In genomic region chr5:122775713-122776084, GRCh38 we compare ENCODE assay signal across 8 cellular contexts. TPM values are rescaled to one million over a fixed set of nuclear protein-coding genes. Genes with fewer than 3 reads are reported as not detected.
DNase-seq lines count a peak whose midpoint lies in the region; ATAC-seq and TF ChIP-seq lines count a peak whose summit lies in the region.

No MANE protein-coding gene starts in this region.

- H3K4me1 ChIP-seq in SJCRH30 (no peaks in the 10 kb centered on the region), muscle layer of colon (ENCODE audit: insufficient read depth, low read length) (peaks cover 25% of the 10 kb centered on the region)

- H3K27me3 ChIP-seq in SJCRH30 = no peaks in the 10 kb centered on the region
- H3K27me3 ChIP-seq in muscle layer of colon (ENCODE audit: control insufficient read depth in 1 of 2, insufficient read depth in 2 of 2, low read length in 2 of 2) = no peaks in the 10 kb centered on the region

- H3K9me3 ChIP-seq in SJCRH30 (replicated peaks) = no peaks in the 10 kb centered on the region
- H3K9me3 ChIP-seq in muscle layer of colon (ENCODE audit: low read length) = no peaks in the 10 kb centered on the region

- H3K4me1 Mint-ChIP-seq in activated CD8-positive, alpha-beta memory T cell treated with anti-CD3 and anti-CD28 coated beads, Interleukin-2, amount 10 ng/mL, durations not matched to agents 7 days and 5 days = peaks cover 32% of the 10 kb centered on the region
- H3K4me1 Mint-ChIP-seq in endothelial cell (ENCODE audit: unreplicated experiment) = peaks cover 31% of the 10 kb centered on the region

- CTCF ChIA-PET in activated CD8-positive, alpha-beta memory T cell treated with anti-CD3 and anti-CD28 coated beads, Interleukin-2, amount 10 ng/mL, durations not matched to agents 7 days and 5 days (lab: Charles Lee) = interaction anchor here (0.9 to 1.3 kb wide), 2 partner anchors 23 to 33 kb away, joined by 3 to 4 read pairs; no protein-coding TSS in a partner anchor

- H3K4me3 Mint-ChIP-seq in activated CD8-positive, alpha-beta memory T cell treated with anti-CD3 and anti-CD28 coated beads, Interleukin-2, amount 10 ng/mL, durations not matched to agents 7 days and 5 days = peak overlapping the region; percentile 93
- H3K4me3 Mint-ChIP-seq in endothelial cell (ENCODE audit: unreplicated experiment) = peak overlapping the region; percentile 99

- H3K27ac ChIP-seq in SJCRH30 = no peak overlapping the region
- peak overlapping the region; percentile 91 for H3K27ac ChIP-seq in muscle layer of colon (ENCODE audit: low read depth, low read length)

- DNase-seq in activated CD8-positive, alpha-beta memory T cell treated with anti-CD3 and anti-CD28 coated beads, Interleukin-2, amount 10 ng/mL, durations not matched to agents 7 days and 5 days = no peak
- no peak for DNase-seq in activated CD8-positive, alpha-beta memory T cell treated with anti-CD3 and anti-CD28 coated beads for 24 hours
- no peak for DNase-seq in SJCRH30
- no peak for DNase-seq in endothelial cell (ENCODE audit: low spot score)
- DNase-seq in cerebellum (ENCODE audit: low spot score) = no peak
- no peak for DNase-seq in 8988T

- ATAC-seq in activated CD8-positive, alpha-beta memory T cell treated with anti-CD3 and anti-CD28 coated beads, Interleukin-2, amount 10 ng/mL, durations not matched to agents 7 days and 5 days = no peak
- no peak for ATAC-seq in HG03039 (IDR thresholded peaks at IDR 0.05; ENCODE audit: unreplicated experiment)

- peak overlapping the region; percentile 90 for H3K9ac ChIP-seq in muscle layer of colon (ENCODE audit: low read length)

- H3K9me3 Mint-ChIP-seq in activated CD8-positive, alpha-beta memory T cell treated with anti-CD3 and anti-CD28 coated beads, Interleukin-2, amount 10 ng/mL, durations not matched to agents 7 days and 5 days (ENCODE audit: low read depth) = no peaks in the 10 kb centered on the region
- no peaks in the 10 kb centered on the region for H3K9me3 Mint-ChIP-seq in endothelial cell (ENCODE audit: unreplicated experiment)

- peaks cover 8% of the 10 kb centered on the region for H3K36me3 Mint-ChIP-seq in activated CD8-positive, alpha-beta memory T cell treated with anti-CD3 and anti-CD28 coated beads, Interleukin-2, amount 10 ng/mL, durations not matched to agents 7 days and 5 days
- H3K36me3 Mint-ChIP-seq in endothelial cell (ENCODE audit: low read depth, unreplicated experiment) = peaks cover 6% of the 10 kb centered on the region

- no peaks in the 10 kb centered on the region for H3K36me3 ChIP-seq in SJCRH30
- H3K36me3 ChIP-seq in muscle layer of colon (ENCODE audit: insufficient read depth, low read length) = no peaks in the 10 kb centered on the region

- peaks cover 6% of the 10 kb centered on the region for H3K27me3 Mint-ChIP-seq in activated CD8-positive, alpha-beta memory T cell treated with anti-CD3 and anti-CD28 coated beads, Interleukin-2, amount 10 ng/mL, durations not matched to agents 7 days and 5 days
- peaks cover 13% of the 10 kb centered on the region for H3K27me3 Mint-ChIP-seq in endothelial cell (ENCODE audit: unreplicated experiment)

- peak overlapping the region; percentile 99 for H3K4me3 ChIP-seq in SJCRH30
- peak overlapping the region; percentile 95 to 99 for H3K4me3 ChIP-seq in muscle layer of colon (ENCODE audit: low read depth in 1 of 2, low read length in 2 of 2)

- peak overlapping the region; percentile 90 for H3K27ac Mint-ChIP-seq in activated CD8-positive, alpha-beta memory T cell treated with anti-CD3 and anti-CD28 coated beads, Interleukin-2, amount 10 ng/mL, durations not matched to agents 7 days and 5 days
- H3K27ac Mint-ChIP-seq in endothelial cell (ENCODE audit: unreplicated experiment) = peak overlapping the region; percentile 98

- TF ChIP-seq CTCF in endothelial cell (IDR thresholded peaks at IDR 0.05; ENCODE audit: unreplicated experiment) = no peak

RNA-seq across cellular contexts. Expression of gene SNX2, which starts 0.8 kb away (rescaled TPM):
- total RNA-seq in activated CD8-positive, alpha-beta memory T cell treated with anti-CD3 and anti-CD28 coated beads, Interleukin-2, amount 10 ng/mL, durations not matched to agents 7 days and 5 days = 10 to 100 TPM; 29.5 to 34.8 TPM
- 45.4 and 46.9 TPM in 2 replicates for total RNA-seq in SJCRH30 (2014; rRNA removed; shearing (Covaris generic))
- 90.5 TPM for total RNA-seq in endothelial cell (ENCODE audit: unreplicated experiment)
- total RNA-seq in cerebellum = 74.2 TPM
